1 cellular context compared by ENCODE assay signal in the genomic region with DNA sequence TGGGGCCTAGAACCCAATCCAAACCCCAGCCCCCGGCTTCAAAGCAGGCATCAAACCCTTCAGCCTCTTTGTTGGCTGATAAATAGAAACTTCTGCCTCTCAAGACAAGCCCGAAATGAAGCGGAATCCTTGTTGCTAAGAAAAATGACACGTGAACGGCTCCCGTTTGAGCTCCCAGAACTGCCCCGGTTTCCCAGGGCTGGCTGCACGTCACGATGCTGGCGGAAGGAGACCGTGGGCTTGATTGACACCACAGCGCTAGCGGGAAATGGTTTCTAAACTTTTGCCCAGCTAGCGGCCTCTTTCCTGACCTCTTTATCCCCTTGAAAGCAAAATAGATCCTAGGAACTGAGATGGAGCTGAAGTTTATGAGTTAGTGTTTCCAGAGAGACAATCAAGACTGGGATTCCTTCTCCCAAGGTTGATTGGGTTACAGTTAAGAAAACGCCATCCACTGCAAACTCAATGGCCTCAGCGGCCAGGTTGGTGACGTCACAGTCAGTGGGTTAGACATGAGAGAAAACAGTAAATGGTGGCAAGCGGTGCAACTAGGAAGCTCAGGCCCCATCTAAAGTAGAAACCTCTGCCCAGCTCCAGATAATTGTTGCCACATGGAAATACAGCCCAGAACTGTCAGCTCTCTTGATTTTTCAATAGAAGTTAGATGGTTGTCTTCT.
TF ChIP-seq lines count a peak whose summit lies in the region.

No MANE protein-coding gene starts in this region.

TF ChIP-seq in GM23338, 12 proteins besides CTCF, POLR2A, EP300 and RAD21 (continued from another document):
- TF ChIP-seq, protein P1, sequence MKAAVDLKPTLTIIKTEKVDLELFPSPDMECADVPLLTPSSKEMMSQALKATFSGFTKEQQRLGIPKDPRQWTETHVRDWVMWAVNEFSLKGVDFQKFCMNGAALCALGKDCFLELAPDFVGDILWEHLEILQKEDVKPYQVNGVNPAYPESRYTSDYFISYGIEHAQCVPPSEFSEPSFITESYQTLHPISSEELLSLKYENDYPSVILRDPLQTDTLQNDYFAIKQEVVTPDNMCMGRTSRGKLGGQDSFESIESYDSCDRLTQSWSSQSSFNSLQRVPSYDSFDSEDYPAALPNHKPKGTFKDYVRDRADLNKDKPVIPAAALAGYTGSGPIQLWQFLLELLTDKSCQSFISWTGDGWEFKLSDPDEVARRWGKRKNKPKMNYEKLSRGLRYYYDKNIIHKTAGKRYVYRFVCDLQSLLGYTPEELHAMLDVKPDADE (IDR thresholded peaks at IDR 0.05) = no peak
TF ChIP-seq in GM23338: peak in this region for 0.
